ENCODE assay signal across 1 cellular context in genomic region chr9:14250779-14251145, GRCh38.
TF ChIP-seq lines count a peak whose summit lies in the region.

No MANE protein-coding gene starts in this region.

TF ChIP-seq in IMR-90, 13 proteins besides CTCF, POLR2A, EP300 and RAD21 (continued from another document):
- no peak for TF ChIP-seq ELK1 (IDR thresholded peaks at IDR 0.05; ENCODE audit: borderline replicate concordance, low read depth, low read length)
- TF ChIP-seq NFE2L2 (IDR thresholded peaks at IDR 0.05; ENCODE audit: low read depth, low read length): no peak
- no peak for TF ChIP-seq RCOR1 (IDR thresholded peaks at IDR 0.05; ENCODE audit: insufficient replicate concordance, low read length)
- TF ChIP-seq FOS (IDR thresholded peaks at IDR 0.05; ENCODE audit: low read depth, low read length): no peak
- TF ChIP-seq USF2 (IDR thresholded peaks at IDR 0.05; ENCODE audit: low read depth, low read length): no peak
- TF ChIP-seq MXI1 (IDR thresholded peaks at IDR 0.05; ENCODE audit: borderline replicate concordance, low read depth, low read length): no peak
- TF ChIP-seq CHD1 (IDR thresholded peaks at IDR 0.05; ENCODE audit: low read depth, low read length): no peak
- no peak for TF ChIP-seq SMC3 (IDR thresholded peaks at IDR 0.05; ENCODE audit: low read depth, low read length)
- no peak for TF ChIP-seq RFX5 (IDR thresholded peaks at IDR 0.05; ENCODE audit: low read depth, low read length)
- TF ChIP-seq BHLHE40 (IDR thresholded peaks at IDR 0.05; ENCODE audit: low read depth, low read length): no peak
